ENCODE assay signal across 1 cellular context in the genomic region with DNA sequence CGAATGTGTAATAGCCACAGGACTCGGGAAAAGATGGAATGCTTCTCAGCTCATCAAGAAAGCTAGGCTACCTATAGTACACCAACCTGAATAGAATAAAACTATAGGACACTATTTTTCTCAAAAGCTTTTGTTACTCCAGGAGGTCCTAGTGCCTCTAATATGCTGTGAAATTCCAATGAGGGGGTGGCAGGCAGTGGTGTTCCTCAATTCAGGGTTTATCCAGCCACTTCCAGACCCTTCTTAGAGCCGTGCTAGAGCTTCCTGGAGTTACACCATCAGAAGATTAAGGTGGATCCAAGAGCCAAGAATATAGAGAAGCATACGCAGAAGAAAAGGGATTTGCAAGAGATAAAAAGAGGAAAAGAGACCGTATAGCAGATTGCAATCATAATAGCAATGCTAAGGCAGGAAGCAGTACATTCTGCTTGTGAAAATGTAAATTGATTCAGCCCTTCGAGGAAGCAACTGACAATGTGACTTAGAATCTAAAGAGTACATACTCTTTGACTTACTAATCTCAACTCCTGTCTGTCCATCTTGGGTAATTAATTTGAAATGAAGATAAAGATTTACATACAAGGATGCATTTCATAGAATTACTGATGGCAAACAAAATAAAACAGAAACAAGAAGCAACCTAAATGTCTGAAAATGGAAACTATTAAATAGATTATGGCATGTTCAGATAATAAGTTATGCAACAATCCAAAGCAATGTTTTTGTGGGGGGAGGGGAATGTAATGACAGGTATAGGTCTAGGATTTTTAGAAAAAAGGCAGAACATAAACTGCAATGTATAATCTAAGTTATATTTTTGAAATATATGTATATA.
TF ChIP-seq lines count a peak whose summit lies in the region.

No MANE protein-coding gene starts in this region.

TF ChIP-seq in K562, 482 proteins besides CTCF, POLR2A, EP300 and RAD21 (continued from another document):
- TF ChIP-seq ATF1 (CRISPR knock-in tag; IDR thresholded peaks at IDR 0.05) = no peak
- no peak for TF ChIP-seq ATF1 (tag; IDR thresholded peaks at IDR 0.05)
- TF ChIP-seq KLF10 (CRISPR knock-in tag; IDR thresholded peaks at IDR 0.05) = no peak
- no peak for TF ChIP-seq CBX1 (IDR thresholded peaks at IDR 0.05; ENCODE audit: low read depth)
- TF ChIP-seq SMARCA4 (IDR thresholded peaks at IDR 0.05) = 0 out of 2 replicates have a peak, but pooled peaks have one; percentile 22
- TF ChIP-seq HEY1 (CRISPR knock-in tag; IDR thresholded peaks at IDR 0.05; ENCODE audit: borderline replicate concordance) = no peak
- no peak for TF ChIP-seq ZNF586 (CRISPR knock-in tag; conservative IDR thresholded peaks at IDR 0.05)
- no peak for TF ChIP-seq ERF (CRISPR knock-in tag; IDR thresholded peaks at IDR 0.05)
- TF ChIP-seq PKNOX1 (IDR thresholded peaks at IDR 0.05) = peak; percentile 50; the same call in 1 of the 2 replicates
- no peak for TF ChIP-seq REST (CRISPR knock-in tag; IDR thresholded peaks at IDR 0.05; ENCODE audit: low read depth)
- TF ChIP-seq TAF1 (IDR thresholded peaks at IDR 0.05; ENCODE audit: control insufficient read depth, extremely low read depth, insufficient read depth, low read length, severe bottlenecking) = no peak
- TF ChIP-seq SRF (CRISPR knock-in tag; IDR thresholded peaks at IDR 0.05) = no peak
- no peak for TF ChIP-seq MAZ (CRISPR knock-in tag; conservative IDR thresholded peaks at IDR 0.05 in 1 of 2, IDR thresholded peaks at IDR 0.05 in 1 of 2)
- no peak for TF ChIP-seq ZNF583 (CRISPR knock-in tag; IDR thresholded peaks at IDR 0.05)
- TF ChIP-seq, protein P1, sequence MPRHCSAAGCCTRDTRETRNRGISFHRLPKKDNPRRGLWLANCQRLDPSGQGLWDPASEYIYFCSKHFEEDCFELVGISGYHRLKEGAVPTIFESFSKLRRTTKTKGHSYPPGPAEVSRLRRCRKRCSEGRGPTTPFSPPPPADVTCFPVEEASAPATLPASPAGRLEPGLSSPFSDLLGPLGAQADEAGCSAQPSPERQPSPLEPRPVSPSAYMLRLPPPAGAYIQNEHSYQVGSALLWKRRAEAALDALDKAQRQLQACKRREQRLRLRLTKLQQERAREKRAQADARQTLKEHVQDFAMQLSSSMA (CRISPR knock-in tag; IDR thresholded peaks at IDR 0.05) = no peak
- no peak for TF ChIP-seq SP2 (IDR thresholded peaks at IDR 0.05; ENCODE audit: extremely low read depth, low read depth, low read length, poor library complexity, severe bottlenecking)
- no peak for TF ChIP-seq ZNF408 (CRISPR knock-in tag; IDR thresholded peaks at IDR 0.05; ENCODE audit: low read depth)
- TF ChIP-seq ZNF512 (tag; IDR thresholded peaks at IDR 0.05) = no peak
- TF ChIP-seq, protein P2, sequence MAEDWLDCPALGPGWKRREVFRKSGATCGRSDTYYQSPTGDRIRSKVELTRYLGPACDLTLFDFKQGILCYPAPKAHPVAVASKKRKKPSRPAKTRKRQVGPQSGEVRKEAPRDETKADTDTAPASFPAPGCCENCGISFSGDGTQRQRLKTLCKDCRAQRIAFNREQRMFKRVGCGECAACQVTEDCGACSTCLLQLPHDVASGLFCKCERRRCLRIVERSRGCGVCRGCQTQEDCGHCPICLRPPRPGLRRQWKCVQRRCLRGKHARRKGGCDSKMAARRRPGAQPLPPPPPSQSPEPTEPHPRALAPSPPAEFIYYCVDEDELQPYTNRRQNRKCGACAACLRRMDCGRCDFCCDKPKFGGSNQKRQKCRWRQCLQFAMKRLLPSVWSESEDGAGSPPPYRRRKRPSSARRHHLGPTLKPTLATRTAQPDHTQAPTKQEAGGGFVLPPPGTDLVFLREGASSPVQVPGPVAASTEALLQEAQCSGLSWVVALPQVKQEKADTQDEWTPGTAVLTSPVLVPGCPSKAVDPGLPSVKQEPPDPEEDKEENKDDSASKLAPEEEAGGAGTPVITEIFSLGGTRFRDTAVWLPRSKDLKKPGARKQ (CRISPR knock-in tag; IDR thresholded peaks at IDR 0.05) = no peak
- TF ChIP-seq, protein P3, sequence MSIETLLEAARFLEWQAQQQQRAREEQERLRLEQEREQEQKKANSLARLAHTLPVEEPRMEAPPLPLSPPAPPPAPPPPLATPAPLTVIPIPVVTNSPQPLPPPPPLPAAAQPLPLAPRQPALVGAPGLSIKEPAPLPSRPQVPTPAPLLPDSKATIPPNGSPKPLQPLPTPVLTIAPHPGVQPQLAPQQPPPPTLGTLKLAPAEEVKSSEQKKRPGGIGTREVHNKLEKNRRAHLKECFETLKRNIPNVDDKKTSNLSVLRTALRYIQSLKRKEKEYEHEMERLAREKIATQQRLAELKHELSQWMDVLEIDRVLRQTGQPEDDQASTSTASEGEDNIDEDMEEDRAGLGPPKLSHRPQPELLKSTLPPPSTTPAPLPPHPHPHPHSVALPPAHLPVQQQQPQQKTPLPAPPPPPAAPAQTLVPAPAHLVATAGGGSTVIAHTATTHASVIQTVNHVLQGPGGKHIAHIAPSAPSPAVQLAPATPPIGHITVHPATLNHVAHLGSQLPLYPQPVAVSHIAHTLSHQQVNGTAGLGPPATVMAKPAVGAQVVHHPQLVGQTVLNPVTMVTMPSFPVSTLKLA (conservative IDR thresholded peaks at IDR 0.05) = 0 out of 4 replicates have a peak, but pooled peaks have one; percentile 11 to 14
- TF ChIP-seq MTA2 (IDR thresholded peaks at IDR 0.05; ENCODE audit: low read depth) = no peak
- no peak for TF ChIP-seq ZNF253 (CRISPR knock-in tag; conservative IDR thresholded peaks at IDR 0.05)
- TF ChIP-seq HNRNPH1 (optimal IDR thresholded peaks at IDR 0.05; ENCODE audit: low read depth, low read length) = no peak
- TF ChIP-seq, protein P4, sequence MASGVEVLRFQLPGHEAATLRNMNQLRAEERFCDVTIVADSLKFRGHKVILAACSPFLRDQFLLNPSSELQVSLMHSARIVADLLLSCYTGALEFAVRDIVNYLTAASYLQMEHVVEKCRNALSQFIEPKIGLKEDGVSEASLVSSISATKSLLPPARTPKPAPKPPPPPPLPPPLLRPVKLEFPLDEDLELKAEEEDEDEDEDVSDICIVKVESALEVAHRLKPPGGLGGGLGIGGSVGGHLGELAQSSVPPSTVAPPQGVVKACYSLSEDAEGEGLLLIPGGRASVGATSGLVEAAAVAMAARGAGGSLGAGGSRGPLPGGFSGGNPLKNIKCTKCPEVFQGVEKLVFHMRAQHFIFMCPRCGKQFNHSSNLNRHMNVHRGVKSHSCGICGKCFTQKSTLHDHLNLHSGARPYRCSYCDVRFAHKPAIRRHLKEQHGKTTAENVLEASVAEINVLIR (CRISPR knock-in tag; IDR thresholded peaks at IDR 0.05) = no peak
- peak in 1 of 2 experiments; percentile 38 for TF ChIP-seq AFF1 (IDR thresholded peaks at IDR 0.05; ENCODE audit: low read depth in 1 of 2, partially characterized antibody in 2 of 2)
- TF ChIP-seq ZNF121 (CRISPR knock-in tag; conservative IDR thresholded peaks at IDR 0.05) = no peak
- TF ChIP-seq, protein P5, sequence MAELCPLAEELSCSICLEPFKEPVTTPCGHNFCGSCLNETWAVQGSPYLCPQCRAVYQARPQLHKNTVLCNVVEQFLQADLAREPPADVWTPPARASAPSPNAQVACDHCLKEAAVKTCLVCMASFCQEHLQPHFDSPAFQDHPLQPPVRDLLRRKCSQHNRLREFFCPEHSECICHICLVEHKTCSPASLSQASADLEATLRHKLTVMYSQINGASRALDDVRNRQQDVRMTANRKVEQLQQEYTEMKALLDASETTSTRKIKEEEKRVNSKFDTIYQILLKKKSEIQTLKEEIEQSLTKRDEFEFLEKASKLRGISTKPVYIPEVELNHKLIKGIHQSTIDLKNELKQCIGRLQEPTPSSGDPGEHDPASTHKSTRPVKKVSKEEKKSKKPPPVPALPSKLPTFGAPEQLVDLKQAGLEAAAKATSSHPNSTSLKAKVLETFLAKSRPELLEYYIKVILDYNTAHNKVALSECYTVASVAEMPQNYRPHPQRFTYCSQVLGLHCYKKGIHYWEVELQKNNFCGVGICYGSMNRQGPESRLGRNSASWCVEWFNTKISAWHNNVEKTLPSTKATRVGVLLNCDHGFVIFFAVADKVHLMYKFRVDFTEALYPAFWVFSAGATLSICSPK (IDR thresholded peaks at IDR 0.05; ENCODE audit: borderline replicate concordance) = no peak
- TF ChIP-seq ZNF134 (CRISPR knock-in tag; conservative IDR thresholded peaks at IDR 0.05) = no peak
- TF ChIP-seq ZNF311 (CRISPR knock-in tag; IDR thresholded peaks at IDR 0.05) = 0 out of 2 replicates have a peak, but pooled peaks have one; percentile 34
- no peak for TF ChIP-seq BRCA1 (IDR thresholded peaks at IDR 0.05)
- no peak for TF ChIP-seq BRCA1 (CRISPR knock-in tag; IDR thresholded peaks at IDR 0.05)
- no peak for TF ChIP-seq GATAD2B (IDR thresholded peaks at IDR 0.05; ENCODE audit: borderline replicate concordance)
- no peak for TF ChIP-seq SMARCB1 (IDR thresholded peaks at IDR 0.05; ENCODE audit: insufficient read length, low read depth)
- TF ChIP-seq TEAD1 (CRISPR knock-in tag; IDR thresholded peaks at IDR 0.05) = no peak
